In the genomic region with DNA sequence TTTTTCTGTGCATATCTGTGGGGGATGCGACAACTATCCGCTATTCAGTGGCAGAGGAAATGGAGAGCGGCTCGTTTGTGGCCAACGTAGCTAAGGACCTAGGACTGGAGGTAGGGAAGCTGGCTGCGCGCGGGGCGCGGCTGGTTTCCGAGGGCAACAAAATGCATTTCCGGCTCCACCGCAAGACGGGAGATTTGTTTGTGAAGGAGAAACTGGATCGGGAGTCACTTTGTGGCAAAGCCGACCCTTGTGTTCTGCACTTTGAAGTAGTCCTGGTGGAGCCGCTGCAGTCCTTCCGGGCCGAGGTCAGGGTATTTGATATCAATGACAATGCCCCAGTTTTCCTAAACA, we compare ENCODE assay signal across 9 cellular contexts. TPM values are rescaled to one million over a fixed set of nuclear protein-coding genes. Genes with fewer than 3 reads are reported as not detected.
A peak's percentile ranks its signal among the peaks of the same experiment; 100 is the strongest.
DNase-seq lines count a peak whose midpoint lies in the region; ATAC-seq, FAIRE-seq and TF ChIP-seq lines count a peak whose summit lies in the region.
"Had no signal": no experiment of that assay in that cellular context is flagged by ENCODE, and none has a peak within 500 bp of the region (broad histone marks: within the 10 kb centered on the region; RNA-seq: fewer than 3 reads in every experiment).

No MANE protein-coding gene starts in this region.

- H4K20me1 ChIP-seq in H1 (replicated peaks in 1 of 2; ENCODE audit: control insufficient read depth in 1 of 2, insufficient read depth in 2 of 2, low read length in 2 of 2): no peaks in the 10 kb centered on the region

- CTCF ChIA-PET in H1 (lab: Charles Lee; ENCODE audit: partially characterized antibody): interaction anchor here (0.6 to 5.6 kb wide), 18 partner anchors 9 to 264 kb away, joined by 3 to 36 read pairs (median 5); partner anchors contain the start of genes PCDHA11, PCDHA12, PCDHA13 and PCDHA2

- H2BK12ac ChIP-seq in H1 (ENCODE audit: low read depth, low read length): no peak overlapping the region

- TF ChIP-seq CTCF in HFFc6 (IDR thresholded peaks at IDR 0.05) (no peak), H1 (IDR thresholded peaks at IDR 0.05; ENCODE audit: control extremely low read depth in 1 of 3, insufficient read depth in 1 of 3, low read depth in 1 of 3, low read length in 3 of 3) (no peak), nephron (IDR thresholded peaks at IDR 0.05; ENCODE audit: unreplicated experiment in 3 of 3) (no peak), GM13976 (IDR thresholded peaks at IDR 0.05; ENCODE audit: borderline replicate concordance, control extremely low read depth, extremely low read depth, insufficient read depth, missing control alignments) (no peak)

- H3K79me2 ChIP-seq in H1 (ENCODE audit: control insufficient read depth in 1 of 2, insufficient read depth in 2 of 2, low read length in 2 of 2): no peaks in the 10 kb centered on the region

- H2AK5ac ChIP-seq in H1 (ENCODE audit: low read depth, low read length): no peak overlapping the region

- FAIRE-seq in H1 (lab: Jason Lieb, UNC): no peak

- no peak overlapping the region; the same call in 1 of the 2 replicates for H2BK20ac ChIP-seq in H1 (ENCODE audit: low read length)

- no peak overlapping the region for H4K5ac ChIP-seq in H1 (ENCODE audit: insufficient read length, low read depth, low read length)

- H3K4me1 ChIP-seq in H1 (replicated peaks in 1 of 4; ENCODE audit: control insufficient read depth in 3 of 4, insufficient read depth in 4 of 4, low read length in 3 of 4): peaks cover 0 to 9% (median 3%) of the 10 kb centered on the region in 4 experiments; a peak in 5 of 7 replicates

- no peak overlapping the region for H3K4ac ChIP-seq in H1 (replicated peaks; ENCODE audit: insufficient read length, low read depth, low read length)

- H3K4me1 Mint-ChIP-seq in HFFc6 (ENCODE audit: low read depth): no peaks in the 10 kb centered on the region
- peaks cover 18% of the 10 kb centered on the region for H3K4me1 Mint-ChIP-seq in nephron

- 8% methylated on average over 19 of the region's 19 CpGs; no CpG with 5 or more reads in 1 of the 2 experiments for WGBS in H1 (ENCODE audit: extremely low coverage in 1 of 2, insufficient coverage in 1 of 2, insufficient read length in 1 of 2, insufficient replicate concordance in 2 of 2, low coverage in 1 of 2, low lambda C conversion rate in 2 of 2, missing lambda C conversion rate in 1 of 2), 2 experiments

- no peak overlapping the region for H3K27ac ChIP-seq in H1 (ENCODE audit: low read depth, low read length)

- POLR2A ChIA-PET in H1 (lab: Charles Lee; ENCODE audit: partially characterized antibody): interaction anchor here (0.9 to 3.2 kb wide), 5 partner anchors 11 to 190 kb away, joined by 4 to 11 read pairs (median 5); partner anchors contain the start of genes PCDHA11, PCDHAC1 and PCDHB2

- H3K23ac ChIP-seq in H1 (ENCODE audit: insufficient read length): no peak overlapping the region

- TF ChIP-seq EP300 in H1 (IDR thresholded peaks at IDR 0.05; ENCODE audit: borderline replicate concordance in 1 of 2, low read depth in 2 of 2, low read length in 2 of 2): no peak

- H3K23me2 ChIP-seq in H1 (ENCODE audit: low read depth, low read length): peaks cover 11% of the 10 kb centered on the region; the same call in 1 of the 2 replicates

- H3K27ac Mint-ChIP-seq in HFFc6 (no peak overlapping the region), nephron (peak overlapping the region; percentile 59 to 73 (median 61))

- DNase-seq in A172 (ENCODE audit: low spot score) (peak; percentile 4), HFFc6 (no peak), H1 (ENCODE audit: low read depth in 1 of 2, low spot score in 2 of 2) (peak in 1 of 2 experiments; percentile 76), H4 (ENCODE audit: low spot score) (no peak), GM13976 (ENCODE audit: low spot score) (no peak)
- DNase-seq: NCI-H2081 treated with DMSO at 0.1 percent for 48 hours had no signal

- H3K27me3 Mint-ChIP-seq in HFFc6 (ENCODE audit: insufficient read depth): peaks cover 3% of the 10 kb centered on the region
- H3K27me3 Mint-ChIP-seq in nephron (ENCODE audit: low read depth): peaks cover 20% of the 10 kb centered on the region

- TF ChIP-seq POLR2A in H1 (IDR thresholded peaks at IDR 0.05; ENCODE audit: control extremely low read depth in 1 of 2, low read depth in 2 of 2, low read length in 2 of 2): no peak

- no peak overlapping the region for H2BK15ac ChIP-seq in H1 (ENCODE audit: low read length)

- ATAC-seq in HG02885 (IDR thresholded peaks at IDR 0.05; ENCODE audit: poor library complexity, unreplicated experiment): no peak
- no peak for ATAC-seq in GM21526 (IDR thresholded peaks at IDR 0.05; ENCODE audit: low FRiP score, unreplicated experiment)

- in situ Hi-C loops in GM13976 (cut with MboI; ENCODE audit: low sequenced_read_pairs, unreplicated experiment): no loop called here

- peak overlapping the region; percentile 89 for H2AFZ ChIP-seq in H1 (ENCODE audit: low read length)

- H3K4me2 ChIP-seq in H1 (ENCODE audit: insufficient read depth in 1 of 2, low read depth in 2 of 2, low read length in 2 of 2): peak overlapping the region; percentile 82 to 93

- H3K27me3 ChIP-seq in H1 (replicated peaks in 1 of 4; ENCODE audit: control insufficient read depth in 3 of 4, extremely low read depth in 1 of 4, insufficient read depth in 3 of 4, low read length in 3 of 4): peaks cover 0 to 14% (median 11%) of the 10 kb centered on the region in 4 experiments; a peak in 6 of 7 replicates

- H3K36me3 Mint-ChIP-seq in HFFc6 (ENCODE audit: low read depth) (no peaks in the 10 kb centered on the region), nephron (ENCODE audit: low read depth) (no peaks in the 10 kb centered on the region)

- no peak overlapping the region for H3K56ac ChIP-seq in H1 (replicated peaks; ENCODE audit: insufficient read length, low read depth, low read length)

- H3K9ac ChIP-seq in H1 (replicated peaks in 1 of 4; ENCODE audit: extremely low read depth in 1 of 4, low read depth in 3 of 4, low read length in 3 of 4): no peak overlapping the region

- H3K36me3 ChIP-seq in H1 (ENCODE audit: control insufficient read depth in 2 of 4, insufficient read depth in 4 of 4, low read length in 3 of 4): no peaks in the 10 kb centered on the region

- no peak overlapping the region for H2BK5ac ChIP-seq in H1 (ENCODE audit: low read depth, low read length)

- peak overlapping the region; percentile 42 to 65 (median 60) for H3K4me3 ChIP-seq in H1 (ENCODE audit: extremely low read depth in 1 of 4, insufficient read depth in 2 of 4, low read depth in 3 of 4, low read length in 4 of 4)

- no peaks in the 10 kb centered on the region for H3K79me1 ChIP-seq in H1 (ENCODE audit: low read depth, low read length)

- TF ChIP-seq RAD21 in H1 (IDR thresholded peaks at IDR 0.05 in 1 of 2, conservative IDR thresholded peaks at IDR 0.05 in 1 of 2; ENCODE audit: low read depth in 2 of 2, low read length in 2 of 2): 0 out of 4 replicates have a peak, but pooled peaks of 1 of the 2 experiments have one; percentile 0

- no peak overlapping the region for H4K8ac ChIP-seq in H1 (ENCODE audit: extremely low read depth, insufficient read depth, low read length)

- H3K18ac ChIP-seq in H1 (ENCODE audit: extremely low read depth, low read length): no peak overlapping the region

- H3K4me3 Mint-ChIP-seq in HFFc6 (peak overlapping the region; percentile 53), nephron (peak overlapping the region; percentile 83 to 92 (median 89))

- no peak overlapping the region for H2BK120ac ChIP-seq in H1 (replicated peaks; ENCODE audit: low read depth, low read length)

- no peak overlapping the region for H3K14ac ChIP-seq in H1 (ENCODE audit: insufficient read length)

- peaks cover 4% of the 10 kb centered on the region for H3K9me3 Mint-ChIP-seq in HFFc6
- peaks cover 6% of the 10 kb centered on the region for H3K9me3 Mint-ChIP-seq in nephron

- H4K91ac ChIP-seq in H1 (replicated peaks; ENCODE audit: insufficient read length, low read length): no peak overlapping the region

- H3K9me3 ChIP-seq in H1 (ENCODE audit: insufficient read depth in 2 of 2, low read depth in 1 of 2, low read length in 1 of 2): no peaks in the 10 kb centered on the region

RNA-seq across cellular contexts. Expression of gene PCDHB1, which starts 0.3 kb away (rescaled TPM):
- total RNA-seq in A172 (2014; rRNA removed; shearing (Covaris generic)): not detected in 2 replicates
- not detected for total RNA-seq in HFFc6 (2021; fragmentation: NEBNext Ultra II Directional; extraction: Animal tissue kit (Norgen Biotek cat#: 25700))
- 0.04 and 0.08 TPM in 2 replicates for total RNA-seq in H1 (2021; fragmentation: NEBNext Ultra II Directional; extraction: Animal tissue kit (Norgen Biotek cat#: 25700))
- polyA plus RNA-seq in H1 (2011; rRNA removed): 0.03 and 0.05 TPM in 2 replicates
- 0.08 TPM for polyA plus RNA-seq in H1 (2011; cell fraction: cytosol; rRNA removed)
- 0.10 TPM for polyA plus RNA-seq in H1 (2011; cell fraction: nucleus; rRNA removed)
- polyA plus RNA-seq in H1 (2012, experiment 1 of 2): 0.01 to 0.05 TPM (median 0.04 TPM) in 3 of 4 replicates, not detected in the other
- not detected for polyA plus RNA-seq in H1 (2012, experiment 2 of 2)
- polyA plus RNA-seq in H1 (2013, experiment 1 of 2): 0.06 TPM
- polyA plus RNA-seq in H1 (2013, experiment 2 of 2): 0.06 TPM
- 0.17 and 0.35 TPM in 2 replicates for polyA minus RNA-seq in H1 (2011; rRNA and poly(A)+ RNA removed)
- not detected for polyA minus RNA-seq in H1 (2011; cell fraction: cytosol; rRNA and poly(A)+ RNA removed)
- polyA minus RNA-seq in H1 (2011; cell fraction: nucleus; rRNA and poly(A)+ RNA removed): 0.40 TPM
- total RNA-seq in H4 (2014; rRNA removed; shearing (Covaris generic)): not detected in 2 replicates

RNA-seq across cellular contexts. Expression of gene PCDHB2, which starts 42.9 kb away (rescaled TPM):
- total RNA-seq in A172 (2014; rRNA removed; shearing (Covaris generic)): 0.41 and 0.59 TPM in 2 replicates
- total RNA-seq in HFFc6 (2021; fragmentation: NEBNext Ultra II Directional; extraction: Animal tissue kit (Norgen Biotek cat#: 25700)): 1 to 10 TPM; 4.1 to 8.6 (median 5.3) TPM
- total RNA-seq in H1 (2021; fragmentation: NEBNext Ultra II Directional; extraction: Animal tissue kit (Norgen Biotek cat#: 25700)): 25.6 and 28.8 TPM in 2 replicates
- polyA plus RNA-seq in H1 (2011; rRNA removed): 29.2 and 38.0 TPM in 2 replicates
- 30.5 TPM for polyA plus RNA-seq in H1 (2011; cell fraction: cytosol; rRNA removed)
- polyA plus RNA-seq in H1 (2011; cell fraction: nucleus; rRNA removed): 39.1 TPM
- polyA plus RNA-seq in H1 (2012, experiment 1 of 2): 17.7 to 26.3 TPM (median 18.7 TPM) in 4 replicates
- polyA plus RNA-seq in H1 (2012, experiment 2 of 2): 14.0 TPM
- 30.6 TPM for polyA plus RNA-seq in H1 (2013, experiment 1 of 2)
- polyA plus RNA-seq in H1 (2013, experiment 2 of 2): 26.6 TPM
- 27.5 and 28.1 TPM in 2 replicates for polyA minus RNA-seq in H1 (2011; rRNA and poly(A)+ RNA removed)
- polyA minus RNA-seq in H1 (2011; cell fraction: cytosol; rRNA and poly(A)+ RNA removed): 26.5 TPM
- 48.7 TPM for polyA minus RNA-seq in H1 (2011; cell fraction: nucleus; rRNA and poly(A)+ RNA removed)
- total RNA-seq in H4 (2014; rRNA removed; shearing (Covaris generic)): 15.0 and 26.2 TPM in 2 replicates

RNA-seq across cellular contexts. Expression of gene PCDHB3, which starts 48.8 kb away (rescaled TPM):
- total RNA-seq in A172 (2014; rRNA removed; shearing (Covaris generic)): 19.9 and 22.0 TPM in 2 replicates
- under 1 TPM; 0.20 to 0.36 (median 0.30) TPM for total RNA-seq in HFFc6 (2021; fragmentation: NEBNext Ultra II Directional; extraction: Animal tissue kit (Norgen Biotek cat#: 25700))
- total RNA-seq in H1 (2021; fragmentation: NEBNext Ultra II Directional; extraction: Animal tissue kit (Norgen Biotek cat#: 25700)): 3.4 and 4.0 TPM in 2 replicates
- 1.6 and 1.8 TPM in 2 replicates for polyA plus RNA-seq in H1 (2011; rRNA removed)
- 1.8 TPM for polyA plus RNA-seq in H1 (2011; cell fraction: cytosol; rRNA removed)
- polyA plus RNA-seq in H1 (2011; cell fraction: nucleus; rRNA removed): 6.7 TPM
- polyA plus RNA-seq in H1 (2012, experiment 1 of 2): 1.2 to 1.5 TPM (median 1.4 TPM) in 4 replicates
- polyA plus RNA-seq in H1 (2012, experiment 2 of 2): 0.17 TPM
- polyA plus RNA-seq in H1 (2013, experiment 1 of 2): 2.4 TPM
- polyA plus RNA-seq in H1 (2013, experiment 2 of 2): 1.8 TPM
- polyA minus RNA-seq in H1 (2011; rRNA and poly(A)+ RNA removed): 6.7 and 7.0 TPM in 2 replicates
- 10.8 TPM for polyA minus RNA-seq in H1 (2011; cell fraction: cytosol; rRNA and poly(A)+ RNA removed)
- 19.5 TPM for polyA minus RNA-seq in H1 (2011; cell fraction: nucleus; rRNA and poly(A)+ RNA removed)
- total RNA-seq in H4 (2014; rRNA removed; shearing (Covaris generic)): 0.21 TPM in 2 replicates
